17 cellular contexts compared by ENCODE assay signal in genomic region chr12:31498424-31498823, GRCh38.
DNase-seq lines count a peak whose midpoint lies in the region; ATAC-seq and TF ChIP-seq lines count a peak whose summit lies in the region.
"Had no signal": no experiment of that assay in that cellular context is flagged by ENCODE, and none has a peak within 500 bp of the region (broad histone marks: within the 10 kb centered on the region; RNA-seq: fewer than 3 reads in every experiment).

No MANE protein-coding gene starts in this region.

- peak overlapping the region; percentile 65 for H3K4me2 ChIP-seq in BLaER1
- H3K4me2 ChIP-seq in HCT116 (ENCODE audit: low read length) = peak overlapping the region; percentile 40
- H3K4me2 ChIP-seq: PC-9, SK-N-SH had no signal

- H3K9me3 Mint-ChIP-seq in nephron = no peaks in the 10 kb centered on the region
- H3K9me3 Mint-ChIP-seq in chondrocyte (ENCODE audit: low read depth) = no peaks in the 10 kb centered on the region
- H3K9me3 Mint-ChIP-seq: CD4-positive, alpha-beta T cell had no signal

- intact Hi-C loops in HCT116 (cut with micrococcal nuclease) (no loop called here), dorsolateral prefrontal cortex (cut with DNase I) (no loop called here)

- no peak for TF ChIP-seq RAD21 in HCT116 (IDR thresholded peaks at IDR 0.05; ENCODE audit: low read depth)

- peak overlapping the region in 2 of 3 experiments; percentile 47 to 50 for H3K27ac Mint-ChIP-seq in nephron
- no peak overlapping the region for H3K27ac Mint-ChIP-seq in chondrocyte (ENCODE audit: unreplicated experiment)
- H3K27ac Mint-ChIP-seq: CD4-positive, alpha-beta T cell had no signal

- RAD21 ChIA-PET in HCT116 (lab: Charles Lee; ENCODE audit: low non-redundant PET in 1 of 2, low total read pairs in 2 of 2, uncharacterized antibody in 2 of 2, unreplicated experiment in 2 of 2) = no interaction called here

- no peak for TF ChIP-seq POLR2A in HCT116 (IDR thresholded peaks at IDR 0.05; ENCODE audit: borderline replicate concordance, extremely low read depth, insufficient read depth, insufficient read length)

- no peaks in the 10 kb centered on the region for H3K9me2 ChIP-seq in HCT116 (ENCODE audit: insufficient read depth)
- H3K9me2 ChIP-seq: SK-N-SH had no signal

- no peak overlapping the region for H3K4me3 ChIP-seq in BLaER1
- H3K4me3 ChIP-seq in HCT116 (replicated peaks in 1 of 2; ENCODE audit: low read depth in 1 of 2, low read length in 2 of 2) = no peak overlapping the region
- H3K4me3 ChIP-seq in dorsolateral prefrontal cortex = no peak overlapping the region
- H3K4me3 ChIP-seq: PC-9 had no signal

- TF ChIP-seq CTCF in HCT116 (IDR thresholded peaks at IDR 0.05 in 2 of 3, conservative IDR thresholded peaks at IDR 0.05 in 1 of 3; ENCODE audit: borderline replicate concordance in 1 of 3, insufficient read depth in 1 of 3, low read depth in 2 of 3, low read length in 2 of 3) (no peak), VCaP (conservative IDR thresholded peaks at IDR 0.05) (no peak), nephron (IDR thresholded peaks at IDR 0.05; ENCODE audit: unreplicated experiment in 3 of 3) (no peak), chondrocyte (IDR thresholded peaks at IDR 0.05) (no peak), dorsolateral prefrontal cortex (IDR thresholded peaks at IDR 0.05 in 54 of 56, conservative IDR thresholded peaks at IDR 0.05 in 2 of 56; ENCODE audit: low read depth in 1 of 56, partially characterized antibody in 56 of 56) (no peak)

- H3K4me1 ChIP-seq in BLaER1 (peaks cover 14% of the 10 kb centered on the region), HCT116 (ENCODE audit: control insufficient read depth in 1 of 2, insufficient read depth in 2 of 2, low read length in 2 of 2) (peaks cover 59 to 75% of the 10 kb centered on the region in 2 experiments)

- no peaks in the 10 kb centered on the region for H3K27me3 ChIP-seq in BLaER1
- no peaks in the 10 kb centered on the region for H3K27me3 ChIP-seq in HCT116 (ENCODE audit: insufficient read depth, low read length)
- H3K27me3 ChIP-seq in dorsolateral prefrontal cortex = no peaks in the 10 kb centered on the region

- H3K79me2 ChIP-seq in HCT116 (ENCODE audit: insufficient read depth, low read length) = 0 out of 2 replicates have a peak, but pooled peaks cover 8% of the 10 kb centered on the region

- no peaks in the 10 kb centered on the region for H4K20me1 ChIP-seq in BLaER1
- no peaks in the 10 kb centered on the region for H4K20me1 ChIP-seq in HCT116 (ENCODE audit: insufficient read depth)

- H3K36me3 ChIP-seq in BLaER1 (peaks cover 15% of the 10 kb centered on the region; the same call in 1 of the 2 replicates), HCT116 (ENCODE audit: control insufficient read depth in 1 of 2, insufficient read depth in 2 of 2, low read length in 2 of 2) (peaks cover 0 to 5% of the 10 kb centered on the region in 2 experiments; a peak in 1 of 4 replicates)

- H3K4me3 Mint-ChIP-seq in nephron (no peak overlapping the region), chondrocyte (ENCODE audit: unreplicated experiment) (no peak overlapping the region)
- H3K4me3 Mint-ChIP-seq: CD4-positive, alpha-beta T cell had no signal

- POLR2A ChIA-PET in HCT116 (lab: Charles Lee) = no interaction called here

- DNase-seq in HCT116 (ENCODE audit: low read depth, low spot score) = no peak
- DNase-seq in chondrocyte (ENCODE audit: low spot score) = no peak
- no peak for DNase-seq in dorsolateral prefrontal cortex
- DNase-seq: CD4-positive, alpha-beta T cell; DND-41; GDM1; KG1; NCI-H1417; NCI-H2029 treated with DMSO at 0.1 percent for 48 hours; NCI-H510A treated with DMSO at 0.1 percent for 48 hours; PC-9; SK-N-SH; T-helper 1 cell had no signal

- peaks cover 25% of the 10 kb centered on the region for H3K36me3 Mint-ChIP-seq in nephron (ENCODE audit: low read depth)
- peaks cover 2% of the 10 kb centered on the region for H3K36me3 Mint-ChIP-seq in chondrocyte (ENCODE audit: low read depth)

- BruUV-seq in HCT116 (replicated peaks; lab: Mats Ljungman, UMichigan) = no TSS peak

- H3K9ac ChIP-seq in BLaER1 (no peak overlapping the region), HCT116 (ENCODE audit: low read length) (no peak overlapping the region; the same call in 1 of the 2 replicates)
- H3K9ac ChIP-seq: SK-N-SH had no signal

- H3K27me3 Mint-ChIP-seq in nephron (ENCODE audit: low read depth) (no peaks in the 10 kb centered on the region), chondrocyte (ENCODE audit: low read depth) (no peaks in the 10 kb centered on the region)

- peaks cover 6% of the 10 kb centered on the region; the same call in 1 of the 2 replicates for H3K9me3 ChIP-seq in BLaER1
- H3K9me3 ChIP-seq in HCT116 (ENCODE audit: control insufficient read depth in 1 of 2, insufficient read depth in 1 of 2, low read depth in 1 of 2, low read length in 2 of 2) = no peaks in the 10 kb centered on the region
- H3K9me3 ChIP-seq: SK-N-SH had no signal

- no peak overlapping the region for H2AFZ ChIP-seq in HCT116 (ENCODE audit: low read depth, low read length, poor library complexity, severe bottlenecking)
- H2AFZ ChIP-seq: PC-9 had no signal

- H3K4me1 Mint-ChIP-seq in nephron (peaks cover 46% of the 10 kb centered on the region), chondrocyte (ENCODE audit: low read depth) (peaks cover 35% of the 10 kb centered on the region)

- ATAC-seq in HCT116 (no peak), HG02798 (IDR thresholded peaks at IDR 0.05; ENCODE audit: poor library complexity, unreplicated experiment) (no peak)

- CTCF ChIA-PET in HCT116 (lab: Charles Lee) = no interaction called here

- no peak overlapping the region for H3K27ac ChIP-seq in BLaER1
- H3K27ac ChIP-seq in HCT116 (ENCODE audit: low read depth, low read length) = peak overlapping the region; percentile 78
- peak overlapping the region; percentile 8; the same call in 1 of the 2 replicates for H3K27ac ChIP-seq in VCaP
- H3K27ac ChIP-seq in dorsolateral prefrontal cortex = no peak overlapping the region
- H3K27ac ChIP-seq: PC-9 had no signal

TF ChIP-seq in HCT116, 20 proteins besides CTCF, POLR2A, EP300 and RAD21 (continues in another document):
- no peak for TF ChIP-seq JUND (IDR thresholded peaks at IDR 0.05)
- TF ChIP-seq EZH2 (IDR thresholded peaks at IDR 0.05) = no peak
- no peak for TF ChIP-seq POLR2AphosphoS5 (IDR thresholded peaks at IDR 0.05; ENCODE audit: low read depth, low read length)
- TF ChIP-seq EZH2phosphoT487 (IDR thresholded peaks at IDR 0.05; ENCODE audit: borderline replicate concordance) = no peak
- TF ChIP-seq SP1 (IDR thresholded peaks at IDR 0.05; ENCODE audit: low read depth) = no peak
- TF ChIP-seq, protein P1, sequence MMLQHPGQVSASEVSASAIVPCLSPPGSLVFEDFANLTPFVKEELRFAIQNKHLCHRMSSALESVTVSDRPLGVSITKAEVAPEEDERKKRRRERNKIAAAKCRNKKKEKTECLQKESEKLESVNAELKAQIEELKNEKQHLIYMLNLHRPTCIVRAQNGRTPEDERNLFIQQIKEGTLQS (IDR thresholded peaks at IDR 0.05) = no peak
- no peak for TF ChIP-seq ZNF274 (IDR thresholded peaks at IDR 0.05; ENCODE audit: low read depth, low read length)
- TF ChIP-seq, protein P2, sequence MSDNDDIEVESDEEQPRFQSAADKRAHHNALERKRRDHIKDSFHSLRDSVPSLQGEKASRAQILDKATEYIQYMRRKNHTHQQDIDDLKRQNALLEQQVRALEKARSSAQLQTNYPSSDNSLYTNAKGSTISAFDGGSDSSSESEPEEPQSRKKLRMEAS (IDR thresholded peaks at IDR 0.05) = no peak
- no peak for TF ChIP-seq ZBTB33 (IDR thresholded peaks at IDR 0.05; ENCODE audit: extremely low read depth, insufficient replicate concordance, low read length)
- TF ChIP-seq SIN3A (IDR thresholded peaks at IDR 0.05; ENCODE audit: low read depth) = no peak
- TF ChIP-seq CEBPB (IDR thresholded peaks at IDR 0.05; ENCODE audit: low read depth) = no peak
- no peak for TF ChIP-seq FOSL1 (IDR thresholded peaks at IDR 0.05; ENCODE audit: low read depth)
- TF ChIP-seq, protein P3, sequence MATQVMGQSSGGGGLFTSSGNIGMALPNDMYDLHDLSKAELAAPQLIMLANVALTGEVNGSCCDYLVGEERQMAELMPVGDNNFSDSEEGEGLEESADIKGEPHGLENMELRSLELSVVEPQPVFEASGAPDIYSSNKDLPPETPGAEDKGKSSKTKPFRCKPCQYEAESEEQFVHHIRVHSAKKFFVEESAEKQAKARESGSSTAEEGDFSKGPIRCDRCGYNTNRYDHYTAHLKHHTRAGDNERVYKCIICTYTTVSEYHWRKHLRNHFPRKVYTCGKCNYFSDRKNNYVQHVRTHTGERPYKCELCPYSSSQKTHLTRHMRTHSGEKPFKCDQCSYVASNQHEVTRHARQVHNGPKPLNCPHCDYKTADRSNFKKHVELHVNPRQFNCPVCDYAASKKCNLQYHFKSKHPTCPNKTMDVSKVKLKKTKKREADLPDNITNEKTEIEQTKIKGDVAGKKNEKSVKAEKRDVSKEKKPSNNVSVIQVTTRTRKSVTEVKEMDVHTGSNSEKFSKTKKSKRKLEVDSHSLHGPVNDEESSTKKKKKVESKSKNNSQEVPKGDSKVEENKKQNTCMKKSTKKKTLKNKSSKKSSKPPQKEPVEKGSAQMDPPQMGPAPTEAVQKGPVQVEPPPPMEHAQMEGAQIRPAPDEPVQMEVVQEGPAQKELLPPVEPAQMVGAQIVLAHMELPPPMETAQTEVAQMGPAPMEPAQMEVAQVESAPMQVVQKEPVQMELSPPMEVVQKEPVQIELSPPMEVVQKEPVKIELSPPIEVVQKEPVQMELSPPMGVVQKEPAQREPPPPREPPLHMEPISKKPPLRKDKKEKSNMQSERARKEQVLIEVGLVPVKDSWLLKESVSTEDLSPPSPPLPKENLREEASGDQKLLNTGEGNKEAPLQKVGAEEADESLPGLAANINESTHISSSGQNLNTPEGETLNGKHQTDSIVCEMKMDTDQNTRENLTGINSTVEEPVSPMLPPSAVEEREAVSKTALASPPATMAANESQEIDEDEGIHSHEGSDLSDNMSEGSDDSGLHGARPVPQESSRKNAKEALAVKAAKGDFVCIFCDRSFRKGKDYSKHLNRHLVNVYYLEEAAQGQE (IDR thresholded peaks at IDR 0.05; ENCODE audit: low read depth) = no peak
- no peak for TF ChIP-seq ZFX (IDR thresholded peaks at IDR 0.05)

Comparison
In these comparisons a context has a peak if more than half of its experiments do, and no peak if none do; other contexts are left out.
1. H3K27ac ChIP-seq: peak in HCT116 (single experiment) and VCaP (single experiment); none in BLaER1 (single experiment) and dorsolateral prefrontal cortex (0 of 59).